ENCODE assay signal across 9 cellular contexts in genomic region chr5:95669540-95669939, GRCh38. TPM values are rescaled to one million over a fixed set of nuclear protein-coding genes. Genes with fewer than 3 reads are reported as not detected.
DNase-seq lines count a peak whose midpoint lies in the region; ATAC-seq and TF ChIP-seq lines count a peak whose summit lies in the region.
"Had no signal": no experiment of that assay in that cellular context is flagged by ENCODE, and none has a peak within 500 bp of the region (broad histone marks: within the 10 kb centered on the region; RNA-seq: fewer than 3 reads in every experiment).

No MANE protein-coding gene starts in this region.

- WGBS in mesenchymal stem cell: 35% methylated on average over 4 of the region's 4 CpGs

- no peaks in the 10 kb centered on the region for H3K36me3 Mint-ChIP-seq in endothelial cell (ENCODE audit: low read depth, unreplicated experiment)

- H3K27me3 ChIP-seq in mesenchymal stem cell (ENCODE audit: control insufficient read depth in 1 of 2, insufficient read depth in 1 of 2, low read length in 2 of 2) (no peaks in the 10 kb centered on the region), thoracic aorta (replicated peaks; ENCODE audit: insufficient read depth) (no peaks in the 10 kb centered on the region)

- no peaks in the 10 kb centered on the region for H3K9me3 Mint-ChIP-seq in endothelial cell (ENCODE audit: unreplicated experiment)
- H3K9me3 Mint-ChIP-seq: activated CD4-positive, alpha-beta T cell treated with anti-CD3 and anti-CD28 coated beads, Interleukin-2, amount 10 ng/mL, durations not matched to agents 7 days and 5 days had no signal

- H3K9ac ChIP-seq in mesenchymal stem cell (ENCODE audit: low read length): no peak overlapping the region

- no peaks in the 10 kb centered on the region for H3K79me1 ChIP-seq in mesenchymal stem cell (replicated peaks; ENCODE audit: low read length, poor library complexity, severe bottlenecking)

- H2BK15ac ChIP-seq in mesenchymal stem cell (ENCODE audit: low read depth, poor library complexity, severe bottlenecking): no peak overlapping the region

- peak overlapping the region in 1 of 2 experiments; percentile 32 for H3K4me3 ChIP-seq in mesenchymal stem cell (ENCODE audit: insufficient read depth in 1 of 2, low read depth in 1 of 2, low read length in 2 of 2)
- H3K4me3 ChIP-seq in thoracic aorta: no peak overlapping the region

- no peak overlapping the region for H4K91ac ChIP-seq in mesenchymal stem cell (ENCODE audit: low read length)

- H3K23ac ChIP-seq in mesenchymal stem cell (ENCODE audit: low read length in 2 of 2): no peak overlapping the region

- H2BK120ac ChIP-seq in mesenchymal stem cell (ENCODE audit: low read depth, low read length): peak overlapping the region; percentile 74

- H3K4me2 ChIP-seq in mesenchymal stem cell (ENCODE audit: low read length, poor library complexity, severe bottlenecking): no peak overlapping the region

- no peaks in the 10 kb centered on the region for H3K9me3 ChIP-seq in mesenchymal stem cell (ENCODE audit: control insufficient read depth, low read length)
- no peaks in the 10 kb centered on the region for H3K9me3 ChIP-seq in thoracic aorta

- no peak overlapping the region for H2AK5ac ChIP-seq in mesenchymal stem cell (ENCODE audit: low read length, severe bottlenecking)

- no peak overlapping the region for H3K18ac ChIP-seq in mesenchymal stem cell (ENCODE audit: low read depth in 1 of 2, low read length in 2 of 2)

- H2AFZ ChIP-seq in mesenchymal stem cell (ENCODE audit: low read depth, low read length): no peak overlapping the region

- H3K4ac ChIP-seq in mesenchymal stem cell (ENCODE audit: low read depth in 1 of 2, low read length in 2 of 2): no peak overlapping the region

- H2BK12ac ChIP-seq in mesenchymal stem cell (ENCODE audit: low read length in 2 of 2): no peak overlapping the region

- H3K36me3 ChIP-seq in mesenchymal stem cell (ENCODE audit: control insufficient read depth in 1 of 2, insufficient read depth in 2 of 2, low read depth in 1 of 2, low read length in 2 of 2): no peaks in the 10 kb centered on the region
- H3K36me3 ChIP-seq in thoracic aorta: no peaks in the 10 kb centered on the region

- no peaks in the 10 kb centered on the region for H3K4me1 ChIP-seq in mesenchymal stem cell (ENCODE audit: control insufficient read depth, insufficient read depth, low read depth, low read length)
- H3K4me1 ChIP-seq in thoracic aorta (ENCODE audit: control insufficient read depth in 1 of 2, low read depth in 2 of 2): peaks cover 3 to 15% of the 10 kb centered on the region in 2 donors

- TF ChIP-seq CTCF in endothelial cell (IDR thresholded peaks at IDR 0.05; ENCODE audit: unreplicated experiment) (no peak), thoracic aorta (IDR thresholded peaks at IDR 0.05) (no peak)

- H3K27ac ChIP-seq in mesenchymal stem cell (ENCODE audit: low read length, poor library complexity, severe bottlenecking) (no peak overlapping the region), thoracic aorta (no peak overlapping the region)

- H4K8ac ChIP-seq in mesenchymal stem cell (ENCODE audit: low read length): no peak overlapping the region

- H3K4me1 Mint-ChIP-seq in endothelial cell (ENCODE audit: unreplicated experiment): peaks cover 35% of the 10 kb centered on the region
- H3K4me1 Mint-ChIP-seq: activated CD4-positive, alpha-beta T cell treated with anti-CD3 and anti-CD28 coated beads, Interleukin-2, amount 10 ng/mL, durations not matched to agents 7 days and 5 days had no signal

- no peak overlapping the region for H2BK5ac ChIP-seq in mesenchymal stem cell (ENCODE audit: low read depth, low read length, poor library complexity, severe bottlenecking)

- H3K4me3 Mint-ChIP-seq in endothelial cell (ENCODE audit: unreplicated experiment): no peak overlapping the region
- H3K4me3 Mint-ChIP-seq: activated CD4-positive, alpha-beta T cell treated with anti-CD3 and anti-CD28 coated beads, Interleukin-2, amount 10 ng/mL, durations not matched to agents 7 days and 5 days had no signal

- H3K27ac Mint-ChIP-seq in endothelial cell (ENCODE audit: unreplicated experiment): peak overlapping the region; percentile 89
- H3K27ac Mint-ChIP-seq: activated CD4-positive, alpha-beta T cell treated with anti-CD3 and anti-CD28 coated beads, Interleukin-2, amount 10 ng/mL, durations not matched to agents 7 days and 5 days had no signal

- ATAC-seq in thoracic aorta (ENCODE audit: insufficient number of reproducible peaks, low FRiP score, low read depth): no peak
- ATAC-seq in HG03135 (IDR thresholded peaks at IDR 0.05; ENCODE audit: unreplicated experiment): no peak
- ATAC-seq in HG03108 (IDR thresholded peaks at IDR 0.05; ENCODE audit: unreplicated experiment): no peak

- peaks cover 6% of the 10 kb centered on the region for H3K27me3 Mint-ChIP-seq in endothelial cell (ENCODE audit: unreplicated experiment)
- H3K27me3 Mint-ChIP-seq: activated CD4-positive, alpha-beta T cell treated with anti-CD3 and anti-CD28 coated beads, Interleukin-2, amount 10 ng/mL, durations not matched to agents 7 days and 5 days had no signal

- DNase-seq in NCI-H460 (ENCODE audit: extremely low read depth, low read depth) (peak; percentile 56), endothelial cell (ENCODE audit: low spot score) (no peak), mesenchymal stem cell (peak; percentile 98), thoracic aorta (ENCODE audit: low spot score) (peak; percentile 12), NCI-H2081 treated with DMSO at 0.1 percent for 48 hours (lab: John Stamatoyannopoulos, UW) (no peak)
- DNase-seq in activated CD8-positive, alpha-beta memory T cell treated with anti-CD3 and anti-CD28 coated beads for 24 hours: no peak
- DNase-seq: activated CD4-positive, alpha-beta T cell treated with anti-CD3 and anti-CD28 coated beads, Interleukin-2, amount 10 ng/mL, durations not matched to agents 7 days and 5 days had no signal

- H3K14ac ChIP-seq in mesenchymal stem cell (ENCODE audit: low read length in 2 of 2): no peak overlapping the region

RNA-seq across cellular contexts. Expression of gene SPATA9, which starts 13.3 kb away (rescaled TPM):
- 0.42 and 0.49 TPM in 2 replicates for total RNA-seq in NCI-H460 (2014; rRNA removed; shearing (Covaris generic))
- polyA plus RNA-seq in NCI-H460 (2014; cell fraction: nucleus; rRNA removed): 1.7 TPM in 1 of 2 replicates, not detected in the other
- total RNA-seq in endothelial cell (ENCODE audit: unreplicated experiment) (0.33 TPM), thoracic aorta (under 1 TPM in 1 of 2 donors, not detected in 1; 0.35 TPM)
- polyA plus RNA-seq in mesenchymal stem cell (2013, experiment 1 of 2): 0.69 TPM
- polyA plus RNA-seq in mesenchymal stem cell (2013, experiment 2 of 2): 0.49 TPM
- total RNA-seq: activated CD4-positive, alpha-beta T cell treated with anti-CD3 and anti-CD28 coated beads, Interleukin-2, amount 10 ng/mL, durations not matched to agents 7 days and 5 days had no signal

RNA-seq across cellular contexts. Expression of gene RFESD, which starts 23.0 kb away (rescaled TPM):
- 8.9 and 9.4 TPM in 2 replicates for total RNA-seq in NCI-H460 (2014; rRNA removed; shearing (Covaris generic))
- 0.98 and 12.0 TPM in 2 replicates for polyA plus RNA-seq in NCI-H460 (2014; cell fraction: nucleus; rRNA removed)
- total RNA-seq in endothelial cell (ENCODE audit: unreplicated experiment) (0.97 TPM), thoracic aorta (10 to 100 TPM in 1 of 2 donors, under 1 TPM in 1; 0.85 to 11.1 TPM)
- polyA plus RNA-seq in mesenchymal stem cell (2013, experiment 1 of 2): 1.3 TPM
- 1.6 TPM for polyA plus RNA-seq in mesenchymal stem cell (2013, experiment 2 of 2)

RNA-seq across cellular contexts. Expression of gene GPR150, which starts 49.7 kb away (rescaled TPM):
- not detected in 2 replicates for total RNA-seq in NCI-H460 (2014; rRNA removed; shearing (Covaris generic))
- polyA plus RNA-seq in NCI-H460 (2014; cell fraction: nucleus; rRNA removed): 0.26 TPM in 1 of 2 replicates, not detected in the other
- total RNA-seq in endothelial cell (ENCODE audit: unreplicated experiment) (not detected), thoracic aorta (1 to 10 TPM in 1 of 2 donors, not detected in 1; 1.1 TPM)
- 0.36 TPM for polyA plus RNA-seq in mesenchymal stem cell (2013, experiment 1 of 2)
- polyA plus RNA-seq in mesenchymal stem cell (2013, experiment 2 of 2): 0.48 TPM

Comparison
In these comparisons a context has a peak if more than half of its experiments do, and no peak if none do; other contexts are left out.
1. DNase-seq: peak in NCI-H460 (single experiment), mesenchymal stem cell (single experiment) and thoracic aorta (single experiment); none in endothelial cell (single experiment), NCI-H2081 treated with DMSO at 0.1 percent for 48 hours (single experiment) and activated CD8-positive, alpha-beta memory T cell treated with anti-CD3 and anti-CD28 coated beads for 24 hours (single experiment).